1 cellular context compared by ENCODE assay signal in the genomic region with DNA sequence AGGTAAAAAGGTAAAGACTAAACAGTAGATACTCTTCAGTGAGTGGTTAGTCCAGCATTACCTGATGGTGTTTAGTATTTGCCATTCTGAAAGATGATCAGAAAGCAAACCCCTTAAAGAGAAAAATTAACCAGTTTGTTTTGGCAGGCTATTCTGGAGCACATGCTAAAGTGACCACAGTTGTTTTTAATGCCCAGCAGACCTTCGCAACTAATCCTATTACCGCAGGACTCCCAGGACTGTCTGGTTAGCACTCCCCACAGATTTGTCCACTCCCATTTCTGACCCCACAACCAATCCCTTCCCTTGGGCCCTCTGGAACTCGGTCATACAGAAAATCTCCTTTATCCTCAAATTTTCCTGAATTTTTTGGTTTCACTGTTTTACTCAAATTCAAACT.
TF ChIP-seq lines count a peak whose summit lies in the region.

No MANE protein-coding gene starts in this region.

TF ChIP-seq in IMR-90, 13 proteins besides CTCF, POLR2A, EP300 and RAD21 (continued from another document):
- TF ChIP-seq FOS (IDR thresholded peaks at IDR 0.05; ENCODE audit: low read depth, low read length) (no peak), RCOR1 (IDR thresholded peaks at IDR 0.05; ENCODE audit: insufficient replicate concordance, low read length) (no peak), ELK1 (IDR thresholded peaks at IDR 0.05; ENCODE audit: borderline replicate concordance, low read depth, low read length) (no peak), RFX5 (IDR thresholded peaks at IDR 0.05; ENCODE audit: low read depth, low read length) (no peak), MAFK (IDR thresholded peaks at IDR 0.05; ENCODE audit: low read depth, low read length) (no peak), CHD1 (IDR thresholded peaks at IDR 0.05; ENCODE audit: low read depth, low read length) (no peak), CEBPB (IDR thresholded peaks at IDR 0.05; ENCODE audit: low read depth, low read length) (no peak), SMC3 (IDR thresholded peaks at IDR 0.05; ENCODE audit: low read depth, low read length) (no peak), MXI1 (IDR thresholded peaks at IDR 0.05; ENCODE audit: borderline replicate concordance, low read depth, low read length) (no peak), BHLHE40 (IDR thresholded peaks at IDR 0.05; ENCODE audit: low read depth, low read length) (no peak), MAZ (IDR thresholded peaks at IDR 0.05; ENCODE audit: borderline replicate concordance, low read depth, low read length) (no peak), NFE2L2 (IDR thresholded peaks at IDR 0.05; ENCODE audit: low read depth, low read length) (no peak)
